1 cellular context compared by ENCODE assay signal in genomic region chr16:12257926-12258561, GRCh38.
TF ChIP-seq lines count a peak whose summit lies in the region.

No MANE protein-coding gene starts in this region.

TF ChIP-seq in HepG2, 621 proteins besides CTCF, POLR2A, EP300 and RAD21 (continued from another document and continues in another):
- peak; percentile 58 for TF ChIP-seq HMG20B (CRISPR knock-in tag; conservative IDR thresholded peaks at IDR 0.05)
- TF ChIP-seq PHF21A (CRISPR knock-in tag; IDR thresholded peaks at IDR 0.05), result peak; percentile 97
- peak; percentile 48 for TF ChIP-seq JARID2 (CRISPR knock-in tag; IDR thresholded peaks at IDR 0.05; ENCODE audit: insufficient replicate concordance)
- TF ChIP-seq ZNF280D (CRISPR knock-in tag; IDR thresholded peaks at IDR 0.05), result peak; percentile 88
- TF ChIP-seq ZNF292 (CRISPR knock-in tag; IDR thresholded peaks at IDR 0.05; ENCODE audit: borderline replicate concordance, low read depth), result peak; percentile 100
- no peak for TF ChIP-seq ARNT (IDR thresholded peaks at IDR 0.05)
- TF ChIP-seq GMEB2 (CRISPR knock-in tag; IDR thresholded peaks at IDR 0.05; ENCODE audit: low read depth), result no peak
- TF ChIP-seq PAF1 (CRISPR knock-in tag; IDR thresholded peaks at IDR 0.05), result no peak
- peak; percentile 66; the same call in 1 of the 2 replicates for TF ChIP-seq ZNF609 (CRISPR knock-in tag; IDR thresholded peaks at IDR 0.05; ENCODE audit: borderline replicate concordance)
- peak; percentile 97 for TF ChIP-seq ZNF501 (CRISPR knock-in tag; IDR thresholded peaks at IDR 0.05)
- TF ChIP-seq ZNF136 (CRISPR knock-in tag; IDR thresholded peaks at IDR 0.05; ENCODE audit: low read depth), result peak; percentile 94
- no peak for TF ChIP-seq NFYC (CRISPR knock-in tag; IDR thresholded peaks at IDR 0.05)
- TF ChIP-seq ZSCAN22 (CRISPR knock-in tag; IDR thresholded peaks at IDR 0.05), result no peak
- peak; percentile 99 for TF ChIP-seq XRCC5 (optimal IDR thresholded peaks at IDR 0.05; ENCODE audit: low read length)
- no peak for TF ChIP-seq ZNF562 (CRISPR knock-in tag; IDR thresholded peaks at IDR 0.05; ENCODE audit: borderline replicate concordance)
- TF ChIP-seq RBM22 (optimal IDR thresholded peaks at IDR 0.05; ENCODE audit: low read length), result no peak
- TF ChIP-seq CENPX (CRISPR knock-in tag; IDR thresholded peaks at IDR 0.05), result 0 out of 2 replicates have a peak, but pooled peaks have one; percentile 19
- peak in 1 of 2 experiments; percentile 93; a peak in 2 of 4 replicates for TF ChIP-seq KLF16 (CRISPR knock-in tag; IDR thresholded peaks at IDR 0.05)
- TF ChIP-seq ZNF274 (CRISPR knock-in tag; IDR thresholded peaks at IDR 0.05), result peak; percentile 95
- peak; percentile 91 for TF ChIP-seq SAP130 (CRISPR knock-in tag; IDR thresholded peaks at IDR 0.05; ENCODE audit: low read depth)
- peak; percentile 56; the same call in 1 of the 2 replicates for TF ChIP-seq CBFB (CRISPR knock-in tag; IDR thresholded peaks at IDR 0.05)
- peak; percentile 70 for TF ChIP-seq BCL6 (CRISPR knock-in tag; IDR thresholded peaks at IDR 0.05)
- peak; percentile 96 for TF ChIP-seq IKZF5 (CRISPR knock-in tag; IDR thresholded peaks at IDR 0.05)
- TF ChIP-seq ZNF710 (CRISPR knock-in tag; IDR thresholded peaks at IDR 0.05; ENCODE audit: borderline replicate concordance), result peak; percentile 78; the same call in 1 of the 2 replicates
- TF ChIP-seq MLXIP (CRISPR knock-in tag; IDR thresholded peaks at IDR 0.05; ENCODE audit: borderline replicate concordance), result no peak
- TF ChIP-seq PLRG1 (conservative IDR thresholded peaks at IDR 0.05), result no peak
- TF ChIP-seq SKI (IDR thresholded peaks at IDR 0.05; ENCODE audit: partially characterized antibody), result peak; percentile 91
- no peak for TF ChIP-seq MTF1 (CRISPR knock-in tag; IDR thresholded peaks at IDR 0.05)
- no peak for TF ChIP-seq HNF4G (IDR thresholded peaks at IDR 0.05; ENCODE audit: borderline replicate concordance, low read depth, low read length)
- TF ChIP-seq HNF4G (CRISPR knock-in tag; IDR thresholded peaks at IDR 0.05; ENCODE audit: borderline replicate concordance, low read depth), result no peak; the same call in 1 of the 2 replicates
- peak; percentile 74; the same call in 1 of the 2 replicates for TF ChIP-seq ZFP82 (CRISPR knock-in tag; IDR thresholded peaks at IDR 0.05; ENCODE audit: borderline replicate concordance)
- peak; percentile 44; the same call in 1 of the 2 replicates for TF ChIP-seq SKIL (CRISPR knock-in tag; IDR thresholded peaks at IDR 0.05; ENCODE audit: borderline replicate concordance)
- TF ChIP-seq SPEN (CRISPR knock-in tag; IDR thresholded peaks at IDR 0.05; ENCODE audit: low read depth), result peak; percentile 92
- TF ChIP-seq E2F2 (CRISPR knock-in tag; IDR thresholded peaks at IDR 0.05; ENCODE audit: borderline replicate concordance), result no peak
- peak; percentile 95 for TF ChIP-seq SSRP1 (CRISPR knock-in tag; IDR thresholded peaks at IDR 0.05)
- no peak for TF ChIP-seq JDP2 (CRISPR knock-in tag; IDR thresholded peaks at IDR 0.05; ENCODE audit: borderline replicate concordance)
- TF ChIP-seq DBP (CRISPR knock-in tag; IDR thresholded peaks at IDR 0.05; ENCODE audit: not compliant biosample characterization), result peak; percentile 36
- TF ChIP-seq PHF5A (CRISPR knock-in tag; IDR thresholded peaks at IDR 0.05; ENCODE audit: low read depth, unreplicated experiment), result peak; percentile 91
- no peak for TF ChIP-seq EZH2 (conservative IDR thresholded peaks at IDR 0.05; ENCODE audit: low read depth, low read length)
